ENCODE assay signal across 1 cellular context in the genomic region with DNA sequence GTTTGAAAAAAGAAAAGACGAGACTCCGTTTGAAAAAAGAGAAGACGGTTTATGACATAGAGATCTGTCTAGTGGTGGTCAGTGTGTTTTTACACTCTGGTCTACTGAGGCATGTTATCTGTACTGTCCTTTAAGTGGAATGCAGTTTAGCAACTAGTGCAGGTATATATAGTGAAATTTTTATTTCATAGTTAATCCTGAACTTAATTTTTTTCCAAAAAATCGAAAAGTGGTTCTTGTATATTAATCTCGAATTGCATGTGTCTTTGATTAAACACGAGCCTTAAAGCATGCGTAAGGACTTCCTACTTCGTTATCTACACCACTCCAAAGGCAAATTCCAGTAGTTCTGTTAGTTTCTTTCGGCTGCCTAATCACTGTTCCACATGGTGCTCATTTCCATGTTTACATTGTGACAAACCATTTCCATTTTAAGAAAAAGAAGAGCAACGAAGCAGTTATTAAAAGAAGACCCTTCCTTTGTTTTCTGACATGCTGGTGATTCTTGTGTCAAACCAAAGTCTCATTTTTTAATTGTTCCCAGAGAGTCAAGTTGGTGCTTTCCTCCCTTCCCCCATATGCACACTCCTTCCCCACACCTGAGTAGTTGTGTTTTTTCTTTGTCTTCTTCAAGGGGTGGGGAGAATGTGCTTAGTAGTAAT.
TF ChIP-seq lines count a peak whose summit lies in the region.

No MANE protein-coding gene starts in this region.

TF ChIP-seq in K562, 482 proteins besides CTCF, POLR2A, EP300 and RAD21 (continued from another document and continues in another):
- TF ChIP-seq DDX20 (tag; IDR thresholded peaks at IDR 0.05; ENCODE audit: low read depth) (0 out of 2 replicates have a peak, but pooled peaks have one; percentile 19), NEUROD1 (IDR thresholded peaks at IDR 0.05; ENCODE audit: borderline replicate concordance, low read depth, low read length, partially characterized antibody) (peak; percentile 66), SOX6 (IDR thresholded peaks at IDR 0.05) (peak; percentile 93), KLF16 (IDR thresholded peaks at IDR 0.05) (peak; percentile 61), MCM7 (IDR thresholded peaks at IDR 0.05) (0 out of 4 replicates have a peak, but pooled peaks of 1 of the 2 experiments have one; percentile 44), MEF2D (tag; conservative IDR thresholded peaks at IDR 0.05; ENCODE audit: low read depth) (peak; percentile 75), ZNF143 (CRISPR knock-in tag; IDR thresholded peaks at IDR 0.05) (no peak), ARID1B (IDR thresholded peaks at IDR 0.05) (peak; percentile 95), ZNF232 (CRISPR knock-in tag; IDR thresholded peaks at IDR 0.05) (no peak), TCF3 (CRISPR knock-in tag; IDR thresholded peaks at IDR 0.05) (peak; percentile 91), SPI1 (IDR thresholded peaks at IDR 0.05; ENCODE audit: borderline replicate concordance, low read depth, low read length) (peak; percentile 82), PHF21A (IDR thresholded peaks at IDR 0.05; ENCODE audit: borderline replicate concordance, low read depth) (no peak), GTF2F1 (IDR thresholded peaks at IDR 0.05; ENCODE audit: low read depth, low read length) (no peak), SMARCC2 (IDR thresholded peaks at IDR 0.05; ENCODE audit: low read depth) (peak; percentile 86), GABPB1 (CRISPR knock-in tag; IDR thresholded peaks at IDR 0.05) (peak; percentile 12; the same call in 1 of the 2 replicates), RCOR1 (IDR thresholded peaks at IDR 0.05; ENCODE audit: borderline replicate concordance in 1 of 2, low read depth in 2 of 2, low read length in 2 of 2) (peak; percentile 35 to 36; a peak in 1 of 4 replicates), KDM1A (IDR thresholded peaks at IDR 0.05) (peak; percentile 72), FOXA3 (CRISPR knock-in tag; conservative IDR thresholded peaks at IDR 0.05 in 1 of 2, IDR thresholded peaks at IDR 0.05 in 1 of 2) (peak; percentile 100), ZNF75A (CRISPR knock-in tag; IDR thresholded peaks at IDR 0.05) (no peak), MAFK (IDR thresholded peaks at IDR 0.05; ENCODE audit: low read length) (peak; percentile 33; the same call in 1 of the 2 replicates), PURB (CRISPR knock-in tag; IDR thresholded peaks at IDR 0.05; ENCODE audit: low read depth) (no peak), POLR2AphosphoS5 (IDR thresholded peaks at IDR 0.05; ENCODE audit: control insufficient read depth, insufficient read depth, low read depth, low read length) (peak; percentile 74), RNF2 (IDR thresholded peaks at IDR 0.05) (peak; percentile 69; the same call in 1 of the 2 replicates), TBL1XR1 (IDR thresholded peaks at IDR 0.05; ENCODE audit: low read length in 2 of 2) (peak in 1 of 2 experiments; percentile 74; a peak in 3 of 4 replicates), NCOA2 (IDR thresholded peaks at IDR 0.05; ENCODE audit: partially characterized antibody in 2 of 2) (peak in 1 of 2 experiments; percentile 60), NFATC3 (IDR thresholded peaks at IDR 0.05) (peak; percentile 96), KDM4B (IDR thresholded peaks at IDR 0.05; ENCODE audit: borderline replicate concordance in 2 of 2, low read depth in 1 of 2) (no peak), ZNF766 (CRISPR knock-in tag; conservative IDR thresholded peaks at IDR 0.05) (0 out of 2 replicates have a peak, but pooled peaks have one; percentile 42), HDAC3 (IDR thresholded peaks at IDR 0.05; ENCODE audit: borderline replicate concordance, partially characterized antibody) (peak; percentile 86), DMBX1 (CRISPR knock-in tag; IDR thresholded peaks at IDR 0.05; ENCODE audit: borderline replicate concordance) (no peak), MBD2 (IDR thresholded peaks at IDR 0.05; ENCODE audit: borderline replicate concordance, low read depth) (peak; percentile 32; the same call in 1 of the 2 replicates), PTBP1 (IDR thresholded peaks at IDR 0.05; ENCODE audit: low read depth, low read length) (no peak), LCOR (CRISPR knock-in tag; IDR thresholded peaks at IDR 0.05) (peak; percentile 85), L3MBTL2 (IDR thresholded peaks at IDR 0.05) (peak; percentile 68), CEBPB (tag; IDR thresholded peaks at IDR 0.05) (no peak), SRSF7 (optimal IDR thresholded peaks at IDR 0.05; ENCODE audit: low read depth, low read length) (no peak), JUND (IDR thresholded peaks at IDR 0.05; ENCODE audit: borderline replicate concordance, low read depth, low read length) (peak; percentile 90), JUND (tag; IDR thresholded peaks at IDR 0.05; ENCODE audit: borderline replicate concordance, low read depth, low read length) (peak; percentile 84; the same call in 2 of the 3 replicates), CAMTA2 (CRISPR knock-in tag; conservative IDR thresholded peaks at IDR 0.05) (no peak), MTA1 (IDR thresholded peaks at IDR 0.05; ENCODE audit: borderline replicate concordance) (peak; percentile 37), BCOR (IDR thresholded peaks at IDR 0.05) (no peak; the same call in 1 of the 2 replicates), RBBP5 (IDR thresholded peaks at IDR 0.05; ENCODE audit: borderline replicate concordance, insufficient read depth, low read length, poor library complexity, severe bottlenecking) (peak; percentile 60), CXXC5 (CRISPR knock-in tag; IDR thresholded peaks at IDR 0.05) (peak; percentile 64)
- TF ChIP-seq, protein P1, sequence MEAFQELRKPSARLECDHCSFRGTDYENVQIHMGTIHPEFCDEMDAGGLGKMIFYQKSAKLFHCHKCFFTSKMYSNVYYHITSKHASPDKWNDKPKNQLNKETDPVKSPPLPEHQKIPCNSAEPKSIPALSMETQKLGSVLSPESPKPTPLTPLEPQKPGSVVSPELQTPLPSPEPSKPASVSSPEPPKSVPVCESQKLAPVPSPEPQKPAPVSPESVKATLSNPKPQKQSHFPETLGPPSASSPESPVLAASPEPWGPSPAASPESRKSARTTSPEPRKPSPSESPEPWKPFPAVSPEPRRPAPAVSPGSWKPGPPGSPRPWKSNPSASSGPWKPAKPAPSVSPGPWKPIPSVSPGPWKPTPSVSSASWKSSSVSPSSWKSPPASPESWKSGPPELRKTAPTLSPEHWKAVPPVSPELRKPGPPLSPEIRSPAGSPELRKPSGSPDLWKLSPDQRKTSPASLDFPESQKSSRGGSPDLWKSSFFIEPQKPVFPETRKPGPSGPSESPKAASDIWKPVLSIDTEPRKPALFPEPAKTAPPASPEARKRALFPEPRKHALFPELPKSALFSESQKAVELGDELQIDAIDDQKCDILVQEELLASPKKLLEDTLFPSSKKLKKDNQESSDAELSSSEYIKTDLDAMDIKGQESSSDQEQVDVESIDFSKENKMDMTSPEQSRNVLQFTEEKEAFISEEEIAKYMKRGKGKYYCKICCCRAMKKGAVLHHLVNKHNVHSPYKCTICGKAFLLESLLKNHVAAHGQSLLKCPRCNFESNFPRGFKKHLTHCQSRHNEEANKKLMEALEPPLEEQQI (IDR thresholded peaks at IDR 0.05) = peak; percentile 78
- TF ChIP-seq, protein P2, sequence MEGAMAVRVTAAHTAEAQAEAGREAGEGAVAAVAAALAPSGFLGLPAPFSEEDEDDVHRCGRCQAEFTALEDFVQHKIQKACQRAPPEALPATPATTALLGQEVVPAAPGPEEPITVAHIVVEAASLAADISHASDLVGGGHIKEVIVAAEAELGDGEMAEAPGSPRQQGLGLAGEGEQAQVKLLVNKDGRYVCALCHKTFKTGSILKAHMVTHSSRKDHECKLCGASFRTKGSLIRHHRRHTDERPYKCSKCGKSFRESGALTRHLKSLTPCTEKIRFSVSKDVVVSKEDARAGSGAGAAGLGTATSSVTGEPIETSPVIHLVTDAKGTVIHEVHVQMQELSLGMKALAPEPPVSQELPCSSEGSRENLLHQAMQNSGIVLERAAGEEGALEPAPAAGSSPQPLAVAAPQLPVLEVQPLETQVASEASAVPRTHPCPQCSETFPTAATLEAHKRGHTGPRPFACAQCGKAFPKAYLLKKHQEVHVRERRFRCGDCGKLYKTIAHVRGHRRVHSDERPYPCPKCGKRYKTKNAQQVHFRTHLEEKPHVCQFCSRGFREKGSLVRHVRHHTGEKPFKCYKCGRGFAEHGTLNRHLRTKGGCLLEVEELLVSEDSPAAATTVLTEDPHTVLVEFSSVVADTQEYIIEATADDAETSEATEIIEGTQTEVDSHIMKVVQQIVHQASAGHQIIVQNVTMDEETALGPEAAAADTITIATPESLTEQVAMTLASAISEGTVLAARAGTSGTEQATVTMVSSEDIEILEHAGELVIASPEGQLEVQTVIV (CRISPR knock-in tag; IDR thresholded peaks at IDR 0.05; ENCODE audit: borderline replicate concordance) = no peak
- TF ChIP-seq, protein P3, sequence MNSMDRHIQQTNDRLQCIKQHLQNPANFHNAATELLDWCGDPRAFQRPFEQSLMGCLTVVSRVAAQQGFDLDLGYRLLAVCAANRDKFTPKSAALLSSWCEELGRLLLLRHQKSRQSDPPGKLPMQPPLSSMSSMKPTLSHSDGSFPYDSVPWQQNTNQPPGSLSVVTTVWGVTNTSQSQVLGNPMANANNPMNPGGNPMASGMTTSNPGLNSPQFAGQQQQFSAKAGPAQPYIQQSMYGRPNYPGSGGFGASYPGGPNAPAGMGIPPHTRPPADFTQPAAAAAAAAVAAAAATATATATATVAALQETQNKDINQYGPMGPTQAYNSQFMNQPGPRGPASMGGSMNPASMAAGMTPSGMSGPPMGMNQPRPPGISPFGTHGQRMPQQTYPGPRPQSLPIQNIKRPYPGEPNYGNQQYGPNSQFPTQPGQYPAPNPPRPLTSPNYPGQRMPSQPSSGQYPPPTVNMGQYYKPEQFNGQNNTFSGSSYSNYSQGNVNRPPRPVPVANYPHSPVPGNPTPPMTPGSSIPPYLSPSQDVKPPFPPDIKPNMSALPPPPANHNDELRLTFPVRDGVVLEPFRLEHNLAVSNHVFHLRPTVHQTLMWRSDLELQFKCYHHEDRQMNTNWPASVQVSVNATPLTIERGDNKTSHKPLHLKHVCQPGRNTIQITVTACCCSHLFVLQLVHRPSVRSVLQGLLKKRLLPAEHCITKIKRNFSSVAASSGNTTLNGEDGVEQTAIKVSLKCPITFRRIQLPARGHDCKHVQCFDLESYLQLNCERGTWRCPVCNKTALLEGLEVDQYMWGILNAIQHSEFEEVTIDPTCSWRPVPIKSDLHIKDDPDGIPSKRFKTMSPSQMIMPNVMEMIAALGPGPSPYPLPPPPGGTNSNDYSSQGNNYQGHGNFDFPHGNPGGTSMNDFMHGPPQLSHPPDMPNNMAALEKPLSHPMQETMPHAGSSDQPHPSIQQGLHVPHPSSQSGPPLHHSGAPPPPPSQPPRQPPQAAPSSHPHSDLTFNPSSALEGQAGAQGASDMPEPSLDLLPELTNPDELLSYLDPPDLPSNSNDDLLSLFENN (IDR thresholded peaks at IDR 0.05; ENCODE audit: low read depth in 2 of 2, low read length in 2 of 2) = peak in 1 of 2 experiments; percentile 73; a peak in 1 of 4 replicates
- TF ChIP-seq, protein P4, sequence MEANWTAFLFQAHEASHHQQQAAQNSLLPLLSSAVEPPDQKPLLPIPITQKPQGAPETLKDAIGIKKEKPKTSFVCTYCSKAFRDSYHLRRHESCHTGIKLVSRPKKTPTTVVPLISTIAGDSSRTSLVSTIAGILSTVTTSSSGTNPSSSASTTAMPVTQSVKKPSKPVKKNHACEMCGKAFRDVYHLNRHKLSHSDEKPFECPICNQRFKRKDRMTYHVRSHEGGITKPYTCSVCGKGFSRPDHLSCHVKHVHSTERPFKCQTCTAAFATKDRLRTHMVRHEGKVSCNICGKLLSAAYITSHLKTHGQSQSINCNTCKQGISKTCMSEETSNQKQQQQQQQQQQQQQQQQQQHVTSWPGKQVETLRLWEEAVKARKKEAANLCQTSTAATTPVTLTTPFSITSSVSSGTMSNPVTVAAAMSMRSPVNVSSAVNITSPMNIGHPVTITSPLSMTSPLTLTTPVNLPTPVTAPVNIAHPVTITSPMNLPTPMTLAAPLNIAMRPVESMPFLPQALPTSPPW (CRISPR knock-in tag; IDR thresholded peaks at IDR 0.05) = peak; percentile 28; the same call in 1 of the 2 replicates
- TF ChIP-seq, protein P5, sequence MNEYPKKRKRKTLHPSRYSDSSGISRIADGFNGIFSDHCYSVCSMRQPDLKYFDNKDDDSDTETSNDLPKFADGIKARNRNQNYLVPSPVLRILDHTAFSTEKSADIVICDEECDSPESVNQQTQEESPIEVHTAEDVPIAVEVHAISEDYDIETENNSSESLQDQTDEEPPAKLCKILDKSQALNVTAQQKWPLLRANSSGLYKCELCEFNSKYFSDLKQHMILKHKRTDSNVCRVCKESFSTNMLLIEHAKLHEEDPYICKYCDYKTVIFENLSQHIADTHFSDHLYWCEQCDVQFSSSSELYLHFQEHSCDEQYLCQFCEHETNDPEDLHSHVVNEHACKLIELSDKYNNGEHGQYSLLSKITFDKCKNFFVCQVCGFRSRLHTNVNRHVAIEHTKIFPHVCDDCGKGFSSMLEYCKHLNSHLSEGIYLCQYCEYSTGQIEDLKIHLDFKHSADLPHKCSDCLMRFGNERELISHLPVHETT (CRISPR knock-in tag; conservative IDR thresholded peaks at IDR 0.05 in 1 of 2, IDR thresholded peaks at IDR 0.05 in 1 of 2) = no peak
